Comparison of ENCODE assay signal across 1 cellular context in the genomic region with DNA sequence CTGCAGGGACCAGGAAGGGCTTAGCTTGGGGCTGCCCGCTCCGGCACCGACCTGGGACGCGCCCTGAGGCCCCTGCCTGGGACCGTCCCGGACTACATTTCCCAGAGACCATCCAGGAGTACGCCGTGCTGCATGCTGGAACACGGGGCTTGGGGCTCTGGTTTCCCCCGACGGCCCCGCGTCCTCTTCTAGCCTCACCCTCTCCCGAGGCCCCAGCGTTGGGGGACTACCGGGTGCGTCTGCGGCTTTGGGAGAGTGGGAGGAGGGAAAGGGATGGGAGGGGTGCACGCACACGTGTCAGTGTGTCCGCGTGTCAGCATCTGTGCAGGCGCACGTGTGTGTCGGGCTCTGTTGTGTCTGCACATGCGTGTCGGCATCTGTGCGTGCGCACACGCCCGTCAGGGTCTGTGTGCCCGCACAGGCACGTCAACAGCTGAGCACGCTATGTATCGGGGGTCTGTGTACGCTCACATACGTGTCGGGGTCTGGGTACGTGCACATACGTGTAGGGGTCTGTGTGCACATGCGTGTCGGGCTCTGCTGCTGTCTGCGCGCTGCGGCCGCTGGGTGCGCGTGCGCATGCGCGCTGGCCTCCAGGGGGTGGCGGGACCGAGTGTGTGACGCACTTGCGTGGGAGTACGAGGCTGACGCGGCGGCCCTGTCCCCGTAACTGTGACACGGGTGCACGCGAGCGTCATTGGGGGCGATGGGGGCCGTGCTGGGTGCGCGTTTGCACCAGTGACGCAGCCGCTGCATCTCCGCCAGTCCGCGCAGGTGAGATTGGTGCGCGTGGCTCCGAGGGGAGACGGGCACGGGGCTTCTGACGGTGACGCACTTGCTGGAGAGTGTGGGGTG.
TF ChIP-seq lines count a peak whose summit lies in the region.

ZNF331 (plus strand) TSS at position 623 of the 855 bp plus-strand sequence. CDS start 31,232 bp downstream, outside the sequence.

TF ChIP-seq in HepG2, 621 proteins besides CTCF, POLR2A, EP300 and RAD21 (continued from another document and continues in another):
- TF ChIP-seq PBX2 (CRISPR knock-in tag; IDR thresholded peaks at IDR 0.05) = no peak
- peak; percentile 86; the same call in 1 of the 2 replicates for TF ChIP-seq AKAP8 (CRISPR knock-in tag; IDR thresholded peaks at IDR 0.05)
- TF ChIP-seq, protein P1, sequence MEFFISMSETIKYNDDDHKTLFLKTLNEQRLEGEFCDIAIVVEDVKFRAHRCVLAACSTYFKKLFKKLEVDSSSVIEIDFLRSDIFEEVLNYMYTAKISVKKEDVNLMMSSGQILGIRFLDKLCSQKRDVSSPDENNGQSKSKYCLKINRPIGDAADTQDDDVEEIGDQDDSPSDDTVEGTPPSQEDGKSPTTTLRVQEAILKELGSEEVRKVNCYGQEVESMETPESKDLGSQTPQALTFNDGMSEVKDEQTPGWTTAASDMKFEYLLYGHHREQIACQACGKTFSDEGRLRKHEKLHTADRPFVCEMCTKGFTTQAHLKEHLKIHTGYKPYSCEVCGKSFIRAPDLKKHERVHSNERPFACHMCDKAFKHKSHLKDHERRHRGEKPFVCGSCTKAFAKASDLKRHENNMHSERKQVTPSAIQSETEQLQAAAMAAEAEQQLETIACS (CRISPR knock-in tag; IDR thresholded peaks at IDR 0.05) = peak; percentile 37; the same call in 1 of the 2 replicates
- no peak for TF ChIP-seq HHEX (CRISPR knock-in tag; IDR thresholded peaks at IDR 0.05)
- TF ChIP-seq AGO2 (optimal IDR thresholded peaks at IDR 0.05; ENCODE audit: low read depth, low read length) = peak; percentile 93
- TF ChIP-seq ZNF280B (CRISPR knock-in tag; IDR thresholded peaks at IDR 0.05; ENCODE audit: borderline replicate concordance) = peak; percentile 15; the same call in 1 of the 2 replicates
- TF ChIP-seq ZNF558 (CRISPR knock-in tag; IDR thresholded peaks at IDR 0.05; ENCODE audit: borderline replicate concordance) = peak; percentile 92; the same call in 1 of the 2 replicates
- no peak for TF ChIP-seq JUND (CRISPR knock-in tag; IDR thresholded peaks at IDR 0.05)
- no peak for TF ChIP-seq PHF5A (CRISPR knock-in tag; IDR thresholded peaks at IDR 0.05; ENCODE audit: low read depth, unreplicated experiment)
- no peak for TF ChIP-seq PHB2 (IDR thresholded peaks at IDR 0.05; ENCODE audit: partially characterized antibody)
- peak; percentile 57; the same call in 1 of the 2 replicates for TF ChIP-seq GABPB1 (CRISPR knock-in tag; IDR thresholded peaks at IDR 0.05)
- no peak for TF ChIP-seq HMG20B (CRISPR knock-in tag; conservative IDR thresholded peaks at IDR 0.05)
- TF ChIP-seq TFDP1 (CRISPR knock-in tag; IDR thresholded peaks at IDR 0.05; ENCODE audit: borderline replicate concordance) = peak; percentile 44; the same call in 1 of the 2 replicates
- TF ChIP-seq, protein P2, sequence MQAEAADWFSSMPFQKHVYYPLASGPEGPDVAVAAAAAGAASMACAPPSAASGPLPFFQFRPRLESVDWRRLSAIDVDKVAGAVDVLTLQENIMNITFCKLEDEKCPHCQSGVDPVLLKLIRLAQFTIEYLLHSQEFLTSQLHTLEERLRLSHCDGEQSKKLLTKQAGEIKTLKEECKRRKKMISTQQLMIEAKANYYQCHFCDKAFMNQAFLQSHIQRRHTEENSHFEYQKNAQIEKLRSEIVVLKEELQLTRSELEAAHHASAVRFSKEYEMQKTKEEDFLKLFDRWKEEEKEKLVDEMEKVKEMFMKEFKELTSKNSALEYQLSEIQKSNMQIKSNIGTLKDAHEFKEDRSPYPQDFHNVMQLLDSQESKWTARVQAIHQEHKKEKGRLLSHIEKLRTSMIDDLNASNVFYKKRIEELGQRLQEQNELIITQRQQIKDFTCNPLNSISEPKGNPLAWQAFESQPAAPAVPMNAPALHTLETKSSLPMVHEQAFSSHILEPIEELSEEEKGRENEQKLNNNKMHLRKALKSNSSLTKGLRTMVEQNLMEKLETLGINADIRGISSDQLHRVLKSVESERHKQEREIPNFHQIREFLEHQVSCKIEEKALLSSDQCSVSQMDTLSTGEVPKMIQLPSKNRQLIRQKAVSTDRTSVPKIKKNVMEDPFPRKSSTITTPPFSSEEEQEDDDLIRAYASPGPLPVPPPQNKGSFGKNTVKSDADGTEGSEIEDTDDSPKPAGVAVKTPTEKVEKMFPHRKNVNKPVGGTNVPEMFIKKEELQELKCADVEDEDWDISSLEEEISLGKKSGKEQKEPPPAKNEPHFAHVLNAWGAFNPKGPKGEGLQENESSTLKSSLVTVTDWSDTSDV (CRISPR knock-in tag; IDR thresholded peaks at IDR 0.05) = no peak
- TF ChIP-seq EED (CRISPR knock-in tag; IDR thresholded peaks at IDR 0.05) = no peak
- no peak for TF ChIP-seq KAT2B (IDR thresholded peaks at IDR 0.05; ENCODE audit: borderline replicate concordance, low read depth, low read length)
- TF ChIP-seq REPIN1 (CRISPR knock-in tag; IDR thresholded peaks at IDR 0.05; ENCODE audit: borderline replicate concordance, low read depth) = peak; percentile 68; the same call in 1 of the 2 replicates
- no peak for TF ChIP-seq NFIB (CRISPR knock-in tag; IDR thresholded peaks at IDR 0.05; ENCODE audit: borderline replicate concordance)
- TF ChIP-seq MATR3 (CRISPR knock-in tag; IDR thresholded peaks at IDR 0.05) = no peak
- peak; percentile 63; the same call in 1 of the 2 replicates for TF ChIP-seq SMAD1 (CRISPR knock-in tag; IDR thresholded peaks at IDR 0.05; ENCODE audit: borderline replicate concordance, low read depth)
- no peak for TF ChIP-seq ZNF747 (CRISPR knock-in tag; IDR thresholded peaks at IDR 0.05; ENCODE audit: borderline replicate concordance)
- TF ChIP-seq ZSCAN30 (CRISPR knock-in tag; IDR thresholded peaks at IDR 0.05) = no peak
- peak; percentile 98 for TF ChIP-seq ZC3H13 (CRISPR knock-in tag; IDR thresholded peaks at IDR 0.05)
- no peak for TF ChIP-seq ARID3A (IDR thresholded peaks at IDR 0.05; ENCODE audit: low read depth, low read length)
- no peak for TF ChIP-seq ZNF749 (CRISPR knock-in tag; IDR thresholded peaks at IDR 0.05; ENCODE audit: borderline replicate concordance)
- TF ChIP-seq HINFP (CRISPR knock-in tag; IDR thresholded peaks at IDR 0.05; ENCODE audit: low read depth) = peak; percentile 36; the same call in 1 of the 2 replicates
- no peak for TF ChIP-seq FOXO1 (CRISPR knock-in tag; IDR thresholded peaks at IDR 0.05)
- TF ChIP-seq ZNF230 (CRISPR knock-in tag; IDR thresholded peaks at IDR 0.05) = 0 out of 2 replicates have a peak, but pooled peaks have one; percentile 40
- TF ChIP-seq ZNF678 (CRISPR knock-in tag; IDR thresholded peaks at IDR 0.05) = no peak
- TF ChIP-seq ZNF557 (CRISPR knock-in tag; IDR thresholded peaks at IDR 0.05) = no peak
- no peak for TF ChIP-seq ONECUT2 (CRISPR knock-in tag; IDR thresholded peaks at IDR 0.05)
- TF ChIP-seq BORCS8-MEF2B (CRISPR knock-in tag; IDR thresholded peaks at IDR 0.05) = peak; percentile 52; the same call in 1 of the 2 replicates
- TF ChIP-seq NFYB (CRISPR knock-in tag; IDR thresholded peaks at IDR 0.05) = no peak
- no peak for TF ChIP-seq TCF7L2 (IDR thresholded peaks at IDR 0.05; ENCODE audit: low read depth, low read length)
- TF ChIP-seq PHF8 (CRISPR knock-in tag; IDR thresholded peaks at IDR 0.05) = peak; percentile 61
- peak; percentile 84 for TF ChIP-seq IRX3 (CRISPR knock-in tag; IDR thresholded peaks at IDR 0.05; ENCODE audit: borderline replicate concordance, low read depth)
- TF ChIP-seq ZNF235 (CRISPR knock-in tag; IDR thresholded peaks at IDR 0.05; ENCODE audit: borderline replicate concordance) = no peak
- 0 out of 2 replicates have a peak, but pooled peaks have one; percentile 15 for TF ChIP-seq ZNF598 (CRISPR knock-in tag; IDR thresholded peaks at IDR 0.05; ENCODE audit: borderline replicate concordance)
- TF ChIP-seq ZFYVE20 (CRISPR knock-in tag; IDR thresholded peaks at IDR 0.05; ENCODE audit: borderline replicate concordance, low read depth) = 0 out of 2 replicates have a peak, but pooled peaks have one; percentile 65
- TF ChIP-seq ZNF460 (CRISPR knock-in tag; IDR thresholded peaks at IDR 0.05; ENCODE audit: borderline replicate concordance) = no peak
- TF ChIP-seq MZF1 (CRISPR knock-in tag; IDR thresholded peaks at IDR 0.05; ENCODE audit: borderline replicate concordance) = no peak
- TF ChIP-seq, protein P3, sequence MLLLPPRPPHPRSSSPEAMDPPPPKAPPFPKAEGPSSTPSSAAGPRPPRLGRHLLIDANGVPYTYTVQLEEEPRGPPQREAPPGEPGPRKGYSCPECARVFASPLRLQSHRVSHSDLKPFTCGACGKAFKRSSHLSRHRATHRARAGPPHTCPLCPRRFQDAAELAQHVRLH (CRISPR knock-in tag; IDR thresholded peaks at IDR 0.05; ENCODE audit: borderline replicate concordance, low read depth) = 0 out of 2 replicates have a peak, but pooled peaks have one; percentile 38
- TF ChIP-seq, protein P4, sequence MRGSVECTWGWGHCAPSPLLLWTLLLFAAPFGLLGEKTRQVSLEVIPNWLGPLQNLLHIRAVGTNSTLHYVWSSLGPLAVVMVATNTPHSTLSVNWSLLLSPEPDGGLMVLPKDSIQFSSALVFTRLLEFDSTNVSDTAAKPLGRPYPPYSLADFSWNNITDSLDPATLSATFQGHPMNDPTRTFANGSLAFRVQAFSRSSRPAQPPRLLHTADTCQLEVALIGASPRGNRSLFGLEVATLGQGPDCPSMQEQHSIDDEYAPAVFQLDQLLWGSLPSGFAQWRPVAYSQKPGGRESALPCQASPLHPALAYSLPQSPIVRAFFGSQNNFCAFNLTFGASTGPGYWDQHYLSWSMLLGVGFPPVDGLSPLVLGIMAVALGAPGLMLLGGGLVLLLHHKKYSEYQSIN (CRISPR knock-in tag; IDR thresholded peaks at IDR 0.05; ENCODE audit: borderline replicate concordance) = no peak
- peak; percentile 42; the same call in 1 of the 2 replicates for TF ChIP-seq PITX1 (CRISPR knock-in tag; IDR thresholded peaks at IDR 0.05)
- TF ChIP-seq ZNF34 (CRISPR knock-in tag; IDR thresholded peaks at IDR 0.05; ENCODE audit: borderline replicate concordance) = no peak
- TF ChIP-seq ZNF850 (CRISPR knock-in tag; conservative IDR thresholded peaks at IDR 0.05) = 0 out of 2 replicates have a peak, but pooled peaks have one; percentile 48
- TF ChIP-seq, protein P5, sequence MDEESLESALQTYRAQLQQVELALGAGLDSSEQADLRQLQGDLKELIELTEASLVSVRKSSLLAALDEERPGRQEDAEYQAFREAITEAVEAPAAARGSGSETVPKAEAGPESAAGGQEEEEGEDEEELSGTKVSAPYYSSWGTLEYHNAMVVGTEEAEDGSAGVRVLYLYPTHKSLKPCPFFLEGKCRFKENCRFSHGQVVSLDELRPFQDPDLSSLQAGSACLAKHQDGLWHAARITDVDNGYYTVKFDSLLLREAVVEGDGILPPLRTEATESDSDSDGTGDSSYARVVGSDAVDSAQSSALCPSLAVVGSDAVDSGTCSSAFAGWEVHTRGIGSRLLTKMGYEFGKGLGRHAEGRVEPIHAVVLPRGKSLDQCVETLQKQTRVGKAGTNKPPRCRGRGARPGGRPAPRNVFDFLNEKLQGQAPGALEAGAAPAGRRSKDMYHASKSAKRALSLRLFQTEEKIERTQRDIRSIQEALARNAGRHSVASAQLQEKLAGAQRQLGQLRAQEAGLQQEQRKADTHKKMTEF (CRISPR knock-in tag; IDR thresholded peaks at IDR 0.05) = peak; percentile 3
- TF ChIP-seq ZFP36L2 (CRISPR knock-in tag; IDR thresholded peaks at IDR 0.05) = no peak
- TF ChIP-seq MXI1 (IDR thresholded peaks at IDR 0.05; ENCODE audit: borderline replicate concordance, low read depth, low read length) = peak; percentile 47; the same call in 1 of the 3 replicates
